12 cellular contexts compared by ENCODE assay signal in genomic region chr17:49730787-49731441, GRCh38. TPM values are rescaled to one million over a fixed set of nuclear protein-coding genes. Genes with fewer than 3 reads are reported as not detected.
DNase-seq lines count a peak whose midpoint lies in the region; ATAC-seq and TF ChIP-seq lines count a peak whose summit lies in the region.
"Had no signal": no experiment of that assay in that cellular context is flagged by ENCODE, and none has a peak within 500 bp of the region (broad histone marks: within the 10 kb centered on the region; RNA-seq: fewer than 3 reads in every experiment).

No MANE protein-coding gene starts in this region.

- H3K36me3 ChIP-seq in CD4-positive, CD25-positive, alpha-beta regulatory T cell (ENCODE audit: control insufficient read depth, insufficient read depth, low read length) = peaks cover 65% of the 10 kb centered on the region
- no peaks in the 10 kb centered on the region for H3K36me3 ChIP-seq in rectal smooth muscle tissue (ENCODE audit: control insufficient read depth, insufficient read depth, low read length)
- H3K36me3 ChIP-seq: cardiac muscle cell had no signal

- H3K27ac ChIP-seq in CD4-positive, CD25-positive, alpha-beta regulatory T cell (ENCODE audit: insufficient read depth, low read length, poor library complexity, severe bottlenecking) = no peak overlapping the region
- H3K27ac ChIP-seq in rectal smooth muscle tissue (ENCODE audit: low read depth, low read length) = peak overlapping the region; percentile 77
- H3K27ac ChIP-seq: cardiac muscle cell had no signal

- no peaks in the 10 kb centered on the region for H3K27me3 Mint-ChIP-seq in CD4-positive, CD25-positive, alpha-beta regulatory T cell
- no peaks in the 10 kb centered on the region for H3K27me3 Mint-ChIP-seq in WTC11 (ENCODE audit: low read depth)
- H3K27me3 Mint-ChIP-seq: progenitor cell of endocrine pancreas had no signal

- H3K9me3 Mint-ChIP-seq in CD4-positive, CD25-positive, alpha-beta regulatory T cell = no peaks in the 10 kb centered on the region
- H3K9me3 Mint-ChIP-seq in WTC11 = 0 out of 2 replicates have a peak, but pooled peaks cover 1% of the 10 kb centered on the region

- peaks cover 37% of the 10 kb centered on the region for H3K36me3 Mint-ChIP-seq in CD4-positive, CD25-positive, alpha-beta regulatory T cell
- peaks cover 12% of the 10 kb centered on the region for H3K36me3 Mint-ChIP-seq in WTC11

- H3K9me3 ChIP-seq in CD4-positive, CD25-positive, alpha-beta regulatory T cell (ENCODE audit: control insufficient read depth in 2 of 2, low read length in 2 of 2) = no peaks in the 10 kb centered on the region

- POLR2A ChIA-PET in WTC11 (lab: Charles Lee) = interaction anchor here (1.1 kb wide), 1 partner anchor 19 kb away, joined by 3 read pairs; no protein-coding TSS in a partner anchor

- peak overlapping the region in 1 of 4 donors; percentile 31 for H3K4me3 Mint-ChIP-seq in CD4-positive, CD25-positive, alpha-beta regulatory T cell
- no peak overlapping the region for H3K4me3 Mint-ChIP-seq in WTC11

- no peaks in the 10 kb centered on the region for H3K27me3 ChIP-seq in CD4-positive, CD25-positive, alpha-beta regulatory T cell (ENCODE audit: control insufficient read depth, insufficient read depth, low read length)
- no peaks in the 10 kb centered on the region for H3K27me3 ChIP-seq in rectal smooth muscle tissue (ENCODE audit: control insufficient read depth, insufficient read depth, low read length)
- H3K27me3 ChIP-seq: cardiac muscle cell had no signal

- peaks cover 33% of the 10 kb centered on the region for H3K4me1 ChIP-seq in CD4-positive, CD25-positive, alpha-beta regulatory T cell (ENCODE audit: control insufficient read depth, insufficient read depth, low read length, poor library complexity, severe bottlenecking)
- peaks cover 37% of the 10 kb centered on the region for H3K4me1 ChIP-seq in rectal smooth muscle tissue (ENCODE audit: control insufficient read depth, insufficient read depth, low read length)

- no peak for ATAC-seq in CD4-positive, CD25-positive, alpha-beta regulatory T cell (ENCODE audit: low read depth in 2 of 2)
- ATAC-seq in WTC11 = no peak
- ATAC-seq in HG03342 (IDR thresholded peaks at IDR 0.05; ENCODE audit: unreplicated experiment) = no peak
- no peak for ATAC-seq in HG02981 (IDR thresholded peaks at IDR 0.05; ENCODE audit: unreplicated experiment)

- CTCF ChIA-PET in WTC11 (lab: Charles Lee) = interaction anchor here (0.8 to 1.6 kb wide), 2 partner anchors 23 to 222 kb away, joined by 3 to 4 read pairs; partner anchors contain the start of gene SLC35B1

- no peak overlapping the region for H3K9ac ChIP-seq in rectal smooth muscle tissue (ENCODE audit: low read length)

- H3K4me3 ChIP-seq in CD4-positive, CD25-positive, alpha-beta regulatory T cell (ENCODE audit: low read depth, low read length) = no peak overlapping the region
- H3K4me3 ChIP-seq in fibroblast of the aortic adventitia (ENCODE audit: low read depth, low read length) = no peak overlapping the region
- no peak overlapping the region for H3K4me3 ChIP-seq in rectal smooth muscle tissue (ENCODE audit: low read length)
- H3K4me3 ChIP-seq: cardiac muscle cell had no signal

- TF ChIP-seq CTCF in WTC11 (IDR thresholded peaks at IDR 0.05) (no peak), fibroblast of the aortic adventitia (IDR thresholded peaks at IDR 0.05; ENCODE audit: insufficient read depth, low read length) (no peak)

- peaks cover 11 to 81% (median 42%) of the 10 kb centered on the region in 4 donors for H3K4me1 Mint-ChIP-seq in CD4-positive, CD25-positive, alpha-beta regulatory T cell
- H3K4me1 Mint-ChIP-seq in WTC11 = no peaks in the 10 kb centered on the region

- DNase-seq in CD4-positive, CD25-positive, alpha-beta regulatory T cell = no peak
- no peak for DNase-seq in WTC11 (ENCODE audit: low spot score)
- DNase-seq in fibroblast of the aortic adventitia (ENCODE audit: low read depth) = peak; percentile 80
- no peak for DNase-seq in OCI-M1 (lab: John Stamatoyannopoulos, UW)
- DNase-seq in NCI-H1092 treated with DMSO at 0.1 percent for 48 hours (lab: John Stamatoyannopoulos, UW) = no peak
- DNase-seq: activated CD8-positive, alpha-beta memory T cell treated with anti-CD3 and anti-CD28 coated beads, Interleukin-2, amount 50 U/mL, for 48 hours; GF-D8 had no signal

- peak overlapping the region; percentile 59 to 85 (median 82) for H3K27ac Mint-ChIP-seq in CD4-positive, CD25-positive, alpha-beta regulatory T cell
- peak overlapping the region; percentile 27; the same call in 1 of the 2 replicates for H3K27ac Mint-ChIP-seq in WTC11
- H3K27ac Mint-ChIP-seq: progenitor cell of endocrine pancreas had no signal

TF ChIP-seq in WTC11, 78 proteins besides CTCF, POLR2A, EP300 and RAD21 (continues in another document):
- no peak for TF ChIP-seq TEAD1 (CRISPR knock-in tag; IDR thresholded peaks at IDR 0.05)
- no peak for TF ChIP-seq JAZF1 (CRISPR knock-in tag; IDR thresholded peaks at IDR 0.05)
- TF ChIP-seq ATF1 (CRISPR knock-in tag; IDR thresholded peaks at IDR 0.05) = no peak
- no peak for TF ChIP-seq ZNF219 (CRISPR knock-in tag; IDR thresholded peaks at IDR 0.05; ENCODE audit: borderline replicate concordance)
- no peak for TF ChIP-seq CDX4 (CRISPR knock-in tag; IDR thresholded peaks at IDR 0.05; ENCODE audit: borderline replicate concordance)
- no peak for TF ChIP-seq NFE2L1 (CRISPR knock-in tag; IDR thresholded peaks at IDR 0.05)
- TF ChIP-seq ZNF671 (CRISPR knock-in tag; IDR thresholded peaks at IDR 0.05) = no peak
- no peak for TF ChIP-seq AR (CRISPR knock-in tag; IDR thresholded peaks at IDR 0.05)
- TF ChIP-seq ZNF281 (CRISPR knock-in tag; IDR thresholded peaks at IDR 0.05) = no peak

RNA-seq across cellular contexts. Expression of gene SLC35B1, which starts 23.1 kb away (rescaled TPM):
- 51.8 TPM for total RNA-seq in CD4-positive, CD25-positive, alpha-beta regulatory T cell
- 10 to 100 TPM; 28.2 to 38.8 (median 34.1) TPM for polyA plus RNA-seq in CD4-positive, CD25-positive, alpha-beta regulatory T cell
- total RNA-seq in WTC11 (2021) = 43.7 to 55.9 TPM (median 45.0 TPM) in 3 replicates
- 24.5 and 59.7 TPM in 2 replicates for total RNA-seq in fibroblast of the aortic adventitia (ENCODE audit: low replicate concordance)

RNA-seq across cellular contexts. Expression of gene FAM117A, which starts 33.0 kb away (rescaled TPM):
- total RNA-seq in CD4-positive, CD25-positive, alpha-beta regulatory T cell = 83.3 TPM
- 10 to 100 TPM; 49.0 to 67.4 (median 64.7) TPM for polyA plus RNA-seq in CD4-positive, CD25-positive, alpha-beta regulatory T cell
- total RNA-seq in WTC11 (2021) (26.2 to 30.4 TPM (median 29.7 TPM) in 3 replicates), fibroblast of the aortic adventitia (ENCODE audit: low replicate concordance) (1.1 TPM in 2 replicates)

RNA-seq across cellular contexts. Expression of gene SPOP, which starts 53.0 kb away (rescaled TPM):
- total RNA-seq in CD4-positive, CD25-positive, alpha-beta regulatory T cell = 66.3 TPM
- polyA plus RNA-seq in CD4-positive, CD25-positive, alpha-beta regulatory T cell = 100 to 1,000 TPM in 2 of 4 donors, 10 to 100 TPM in 2; 76.4 to 123 (median 106) TPM
- total RNA-seq in WTC11 (2021) = 19.2 to 32.4 TPM (median 22.4 TPM) in 3 replicates
- total RNA-seq in fibroblast of the aortic adventitia (ENCODE audit: low replicate concordance) = 46.1 and 85.4 TPM in 2 replicates

RNA-seq across cellular contexts. Expression of gene KAT7, which starts 57.6 kb away (rescaled TPM):
- total RNA-seq in CD4-positive, CD25-positive, alpha-beta regulatory T cell = 207 TPM
- polyA plus RNA-seq in CD4-positive, CD25-positive, alpha-beta regulatory T cell = 10 to 100 TPM; 37.0 to 49.6 (median 46.9) TPM
- total RNA-seq in WTC11 (2021) (165 to 199 TPM (median 171 TPM) in 3 replicates), fibroblast of the aortic adventitia (ENCODE audit: low replicate concordance) (21.5 and 33.5 TPM in 2 replicates)

Comparison
In these comparisons a context has a peak if more than half of its experiments do, and no peak if none do; other contexts are left out.
1. RNA of gene FAM117A, which starts 33.0 kb away (total RNA-seq): 83.3 TPM in CD4-positive, CD25-positive, alpha-beta regulatory T cell (single experiment) and 26.2 to 30.4 TPM in WTC11; 1.1 TPM in fibroblast of the aortic adventitia; every median in the first group is over 10 times any median in the second.